8 cellular contexts compared by ENCODE assay signal in genomic region chr1:156213644-156213966, GRCh38. TPM values are rescaled to one million over a fixed set of nuclear protein-coding genes. Genes with fewer than 3 reads are reported as not detected.
DNase-seq lines count a peak whose midpoint lies in the region; ATAC-seq and TF ChIP-seq lines count a peak whose summit lies in the region.

No MANE protein-coding gene starts in this region.

- no peak for DNase-seq in activated T-cell treated with anti-CD3 and anti-CD28 coated beads, Interleukin-2, amount 50 U/mL, for 4 hours
- DNase-seq in activated T-cell treated with anti-CD3 and anti-CD28 coated beads for 4 hours = no peak
- no peak for DNase-seq in astrocyte of the spinal cord (ENCODE audit: low read depth, low spot score)
- DNase-seq in lower leg skin (ENCODE audit: low spot score in 2 of 2) = no peak
- DNase-seq in transverse colon = no peak
- DNase-seq in cerebellar cortex (ENCODE audit: low spot score) = no peak
- no peak for DNase-seq in foreskin melanocyte
- DNase-seq in occipital lobe (lab: John Stamatoyannopoulos, UW) = no peak

- intact Hi-C loops in lower leg skin (cut with DNase I; ENCODE audit: low total_unique reads) (no loop called here), transverse colon (cut with DNase I; ENCODE audit: low total_unique reads) (no loop called here)

- no peak for TF ChIP-seq POLR2A in lower leg skin (IDR thresholded peaks at IDR 0.05)
- TF ChIP-seq POLR2A in transverse colon (IDR thresholded peaks at IDR 0.05) = no peak

- TF ChIP-seq EP300 in transverse colon (IDR thresholded peaks at IDR 0.05; ENCODE audit: low read depth) = no peak

- H3K27ac ChIP-seq in transverse colon = peak overlapping the region; percentile 88 to 96 (median 94)

- H3K9me3 ChIP-seq in transverse colon = no peaks in the 10 kb centered on the region

- in situ Hi-C loops in astrocyte of the spinal cord (cut with HindIII; ENCODE audit: low sequenced_read_pairs) = no loop called here
- in situ Hi-C loops in transverse colon (cut with MboI; ENCODE audit: low pct_ligation_motif_present in 1 of 4, low pct_unique_long_range_greater_than_20kb in 1 of 4, low sequenced_read_pairs in 3 of 4) = loop anchor here in 1 of 4 donors (25.0 kb wide), 1 partner anchor 126 kb away; the partner anchor contains the start of gene MEX3A

- TF ChIP-seq CTCF in astrocyte of the spinal cord (IDR thresholded peaks at IDR 0.05; ENCODE audit: low read depth, low read length) = no peak
- TF ChIP-seq CTCF in lower leg skin (IDR thresholded peaks at IDR 0.05) = no peak
- TF ChIP-seq CTCF in transverse colon (IDR thresholded peaks at IDR 0.05) = no peak

- ATAC-seq in activated T-cell treated with anti-CD3 and anti-CD28 coated beads, Interleukin-2, amount 50 U/mL, for 4 hours = no peak

- H3K4me1 Mint-ChIP-seq in activated T-cell treated with anti-CD3 and anti-CD28 coated beads, Interleukin-2, amount 50 U/mL, for 4 hours (ENCODE audit: low read depth) = peaks cover 46% of the 10 kb centered on the region

- peaks cover 34% of the 10 kb centered on the region for H3K36me3 Mint-ChIP-seq in activated T-cell treated with anti-CD3 and anti-CD28 coated beads, Interleukin-2, amount 50 U/mL, for 4 hours (ENCODE audit: insufficient read depth)

- no peaks in the 10 kb centered on the region for H3K9me3 Mint-ChIP-seq in activated T-cell treated with anti-CD3 and anti-CD28 coated beads, Interleukin-2, amount 50 U/mL, for 4 hours

- 6 to 8% methylated on average over 11 of the region's 11 CpGs for WGBS in lower leg skin, 2 donors
- 11 to 19% methylated on average over 6 to 11 of the region's 11 CpGs for WGBS in transverse colon (ENCODE audit: low coverage in 1 of 2), 2 donors

- H3K4me1 ChIP-seq in transverse colon = peaks cover 15 to 30% (median 22%) of the 10 kb centered on the region in 4 donors

- H3K4me3 Mint-ChIP-seq in activated T-cell treated with anti-CD3 and anti-CD28 coated beads, Interleukin-2, amount 50 U/mL, for 4 hours = peak overlapping the region; percentile 95

- H3K27me3 Mint-ChIP-seq in activated T-cell treated with anti-CD3 and anti-CD28 coated beads, Interleukin-2, amount 50 U/mL, for 4 hours (ENCODE audit: low read depth) = no peaks in the 10 kb centered on the region

- H3K4me3 ChIP-seq in astrocyte of the spinal cord (ENCODE audit: low read depth, low read length) (peak overlapping the region; percentile 95), lower leg skin (ENCODE audit: low read depth, poor library complexity, severe bottlenecking) (peak overlapping the region; percentile 41), transverse colon (peak overlapping the region; percentile 41 to 73 (median 69))

- no peaks in the 10 kb centered on the region for H3K27me3 ChIP-seq in transverse colon

- peaks cover 0 to 6% (median 0%) of the 10 kb centered on the region in 4 donors for H3K36me3 ChIP-seq in transverse colon

RNA-seq across cellular contexts. Expression of gene PMF1, which starts 0.8 kb away (rescaled TPM):
- total RNA-seq in activated T-cell treated with anti-CD3 and anti-CD28 coated beads, Interleukin-2, amount 50 U/mL, for 4 hours = 100 to 1,000 TPM; 184 to 201 (median 192) TPM
- total RNA-seq in lower leg skin (10 to 100 TPM; 62.9 to 83.6 (median 71.1) TPM), transverse colon (10 to 100 TPM; 29.9 to 67.3 (median 52.3) TPM), occipital lobe (29.2 TPM)

RNA-seq across cellular contexts. Expression of gene SLC25A44, which starts 19.7 kb away (rescaled TPM):
- total RNA-seq in activated T-cell treated with anti-CD3 and anti-CD28 coated beads, Interleukin-2, amount 50 U/mL, for 4 hours = 10 to 100 TPM; 61.3 to 79.7 (median 73.0) TPM
- total RNA-seq in lower leg skin = 10 to 100 TPM; 11.3 to 15.3 (median 13.3) TPM
- total RNA-seq in transverse colon = 10 to 100 TPM in 3 of 4 donors, 1 to 10 TPM in 1; 9.6 to 19.9 (median 18.9) TPM
- total RNA-seq in occipital lobe = 9.7 TPM

RNA-seq across cellular contexts. Expression of gene BGLAP, which starts 28.4 kb away (rescaled TPM):
- total RNA-seq in activated T-cell treated with anti-CD3 and anti-CD28 coated beads, Interleukin-2, amount 50 U/mL, for 4 hours = 1 to 10 TPM; 2.0 to 2.5 (median 2.4) TPM
- total RNA-seq in lower leg skin = 1 to 10 TPM in 1 of 4 donors, under 1 TPM in 2, not detected in 1; 0.36 to 3.4 (median 0.69) TPM
- total RNA-seq in transverse colon = 1 to 10 TPM in 2 of 4 donors, not detected in 2; 1.6 to 2.1 TPM
- not detected for total RNA-seq in occipital lobe

RNA-seq across cellular contexts. Expression of gene PAQR6, which starts 34.3 kb away (rescaled TPM):
- 1 to 10 TPM; 2.0 to 3.6 (median 3.4) TPM for total RNA-seq in activated T-cell treated with anti-CD3 and anti-CD28 coated beads, Interleukin-2, amount 50 U/mL, for 4 hours
- total RNA-seq in lower leg skin (1 to 10 TPM; 2.0 to 8.4 (median 4.6) TPM), transverse colon (1 to 10 TPM in 2 of 4 donors, not detected in 2; 1.7 to 3.1 TPM), occipital lobe (8.6 TPM)

Comparison
In these comparisons a context has a peak if more than half of its experiments do, and no peak if none do; other contexts are left out.
1. H3K4me3 ChIP-seq: peak in every context shown above with its lines; median percentile 95 in astrocyte of the spinal cord; 69 in transverse colon; 41 in lower leg skin.